8 cellular contexts compared by ENCODE assay signal in the genomic region with DNA sequence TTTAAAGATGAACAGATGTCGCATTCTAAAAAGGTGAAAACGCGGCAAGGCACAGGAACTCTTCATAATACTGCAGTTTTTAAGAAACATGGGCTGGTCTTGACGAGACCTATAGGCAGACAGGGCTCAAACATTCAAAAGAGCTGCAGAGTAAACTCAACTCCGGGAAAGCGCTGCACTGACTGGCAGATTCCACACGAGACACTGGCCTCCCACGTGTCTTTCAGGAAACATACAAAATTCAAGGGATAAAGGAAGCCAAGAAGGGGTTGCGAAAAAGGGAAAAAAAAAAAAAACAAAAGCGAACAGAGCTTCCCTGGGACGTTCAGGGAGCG. TPM values are rescaled to one million over a fixed set of nuclear protein-coding genes. Genes with fewer than 3 reads are reported as not detected.
DNase-seq lines count a peak whose midpoint lies in the region; ATAC-seq, FAIRE-seq and TF ChIP-seq lines count a peak whose summit lies in the region.

No MANE protein-coding gene starts in this region.

- no TSS peak for BruUV-seq in GM12878 (replicated peaks; lab: Mats Ljungman, UMichigan)

- intact Hi-C loops in GM12878 (cut with micrococcal nuclease; ENCODE audit: unreplicated experiment), result loop anchor here (1.0 to 2.0 kb wide), 3 partner anchors 79 to 191 kb away; no protein-coding TSS in a partner anchor

- SMC1A ChIA-PET in GM12878 (lab: Charles Lee; ENCODE audit: uncharacterized antibody, unreplicated experiment), result interaction anchor here (0.6 to 2.1 kb wide), 19 partner anchors 10 to 308 kb away, joined by 3 to 10 read pairs (median 4); no protein-coding TSS in a partner anchor

- POLR2A ChIA-PET in GM12878 (lab: Charles Lee), result interaction anchor here (0.6 to 3.9 kb wide), 13 partner anchors 23 to 205 kb away, joined by 3 to 36 read pairs (median 4); partner anchors contain the start of gene NEMF

- WGBS in GM12878 (ENCODE audit: insufficient coverage, insufficient replicate concordance, low lambda C conversion rate, missing lambda C conversion rate), result under 1% methylated on average over 9 of the region's 12 CpGs

- H3K9ac ChIP-seq in GM12878 (ENCODE audit: control insufficient read depth, insufficient read depth, low read length), result peak overlapping the region; percentile 100

- DNase-seq in G401 (ENCODE audit: low spot score) (peak; percentile 76), LHCN-M2 (ENCODE audit: low read depth) (peak; percentile 82), SHP77 treated with DMSO at 0.1 percent for 48 hours (lab: John Stamatoyannopoulos, UW) (peak; percentile 80), GM12878 (ENCODE audit: low read depth, low spot score) (peak; percentile 60), hippocampal formation (lab: John Stamatoyannopoulos, UW) (peak; percentile 68 to 71), renal cortical epithelial cell (ENCODE audit: low read depth) (peak; percentile 80)

- peak; percentile 25 for ATAC-seq in GM21737 (IDR thresholded peaks at IDR 0.05; ENCODE audit: unreplicated experiment)
- peak; percentile 63 for ATAC-seq in GM12878
- ATAC-seq in HG03139 (IDR thresholded peaks at IDR 0.05; ENCODE audit: unreplicated experiment), result no peak

- CTCF ChIA-PET in GM12878 (lab: Yijun Ruan, JAX), result interaction anchor here (0.6 to 3.7 kb wide), 17 partner anchors 10 to 212 kb away, joined by 3 to 19 read pairs (median 4); partner anchors contain the start of gene NEMF

- no peaks in the 10 kb centered on the region for H3K27me3 ChIP-seq in GM12878 (replicated peaks in 1 of 2; ENCODE audit: control insufficient read depth in 2 of 2, insufficient read depth in 2 of 2, low read length in 1 of 2)

- no peak for TF ChIP-seq CTCF in GM12878 (IDR thresholded peaks at IDR 0.05 in 2 of 3, conservative IDR thresholded peaks at IDR 0.05 in 1 of 3; ENCODE audit: control insufficient read depth in 2 of 3, extremely low read depth in 1 of 3, insufficient read depth in 1 of 3, low read depth in 3 of 3, low read length in 3 of 3)

- H2AFZ ChIP-seq in GM12878 (ENCODE audit: control insufficient read depth, low read depth, low read length), result peak overlapping the region; percentile 70

- TF ChIP-seq POLR2A in GM12878 (IDR thresholded peaks at IDR 0.05; ENCODE audit: low read depth, low read length), result no peak

- H4K20me1 ChIP-seq in GM12878 (ENCODE audit: control insufficient read depth, insufficient read depth), result no peaks in the 10 kb centered on the region

- FAIRE-seq in GM12878 (lab: Jason Lieb, UNC), result peak; percentile 35

- 0 out of 2 replicates have a peak, but pooled peaks have one; percentile 5 for TF ChIP-seq RAD21 in GM12878 (IDR thresholded peaks at IDR 0.05; ENCODE audit: insufficient read depth, low read depth, low read length)

- peaks cover 5% of the 10 kb centered on the region for H3K4me1 ChIP-seq in GM12878 (ENCODE audit: control insufficient read depth, insufficient read depth, low read length)

- H3K4me3 ChIP-seq in GM12878, result peak overlapping the region; percentile 97

- in situ Hi-C loops in G401 (cut with HindIII; ENCODE audit: low sequenced_read_pairs), result no loop called here
- in situ Hi-C loops in GM12878 (cut with MboI), result no loop called here

- H3K79me2 ChIP-seq in GM12878 (ENCODE audit: control insufficient read depth, insufficient read depth, low read length), result peaks cover 55% of the 10 kb centered on the region

- 0 out of 4 replicates have a peak, but pooled peaks of 1 of the 2 experiments have one; percentile 51 for TF ChIP-seq EP300 in GM12878 (IDR thresholded peaks at IDR 0.05; ENCODE audit: borderline replicate concordance in 1 of 2, control insufficient read depth in 1 of 2, low read depth in 2 of 2, low read length in 2 of 2)

- H3K36me3 ChIP-seq in GM12878 (ENCODE audit: control insufficient read depth in 2 of 2, insufficient read depth in 2 of 2, low read length in 1 of 2), result no peaks in the 10 kb centered on the region; a peak in 1 of 4 replicates

- H3K9me3 ChIP-seq in GM12878 (replicated peaks; ENCODE audit: control insufficient read depth, insufficient read depth, low read length), result no peaks in the 10 kb centered on the region

- peak overlapping the region; percentile 100 for H3K27ac ChIP-seq in GM12878 (ENCODE audit: control insufficient read depth, insufficient read depth)

- RAD21 ChIA-PET in GM12878 (lab: Charles Lee; ENCODE audit: unreplicated experiment), result interaction anchor here (0.9 to 2.6 kb wide), 18 partner anchors 13 to 209 kb away, joined by 3 to 26 read pairs (median 4); partner anchors contain the start of gene NEMF

- H3K4me2 ChIP-seq in GM12878 (ENCODE audit: control insufficient read depth, insufficient read depth), result peak overlapping the region; percentile 83

TF ChIP-seq in GM12878, 131 proteins besides CTCF, POLR2A, EP300 and RAD21 (continues in another document):
- TF ChIP-seq ATF7 (IDR thresholded peaks at IDR 0.05; ENCODE audit: low read depth) (no peak), SP1 (IDR thresholded peaks at IDR 0.05; ENCODE audit: low read depth, low read length) (no peak), NR2C1 (IDR thresholded peaks at IDR 0.05) (no peak), SREBF2 (IDR thresholded peaks at IDR 0.05; ENCODE audit: low read length) (no peak), IRF3 (IDR thresholded peaks at IDR 0.05) (peak; percentile 38; the same call in 1 of the 2 replicates), RB1 (IDR thresholded peaks at IDR 0.05; ENCODE audit: borderline replicate concordance) (no peak), STAT1 (conservative IDR thresholded peaks at IDR 0.05) (no peak), ATF3 (IDR thresholded peaks at IDR 0.05; ENCODE audit: borderline replicate concordance, extremely low read depth, low read depth, low read length) (no peak), SMC3 (IDR thresholded peaks at IDR 0.05; ENCODE audit: borderline replicate concordance, low read length) (0 out of 2 replicates have a peak, but pooled peaks have one; percentile 3), KDM1A (IDR thresholded peaks at IDR 0.05; ENCODE audit: borderline replicate concordance) (no peak), GABPA (IDR thresholded peaks at IDR 0.05; ENCODE audit: low read depth) (no peak), ZNF274 (IDR thresholded peaks at IDR 0.05; ENCODE audit: insufficient read depth, insufficient read length) (no peak), KLF5 (IDR thresholded peaks at IDR 0.05; ENCODE audit: partially characterized antibody) (no peak)

RNA-seq across cellular contexts. Expression of gene ARF6, which starts 0.6 kb away (rescaled TPM):
- 40.2 and 48.0 TPM in 2 replicates for total RNA-seq in G401 (2014; rRNA removed; shearing (Covaris generic))
- total RNA-seq in LHCN-M2 (2014; rRNA removed), result 67.7 and 73.2 TPM in 2 replicates
- polyA plus RNA-seq in LHCN-M2 (2012), result 42.5 TPM
- total RNA-seq in GM12878 (2013; cell fraction: nucleolus; rRNA removed), result 27.7 and 30.1 TPM in 2 replicates
- 64.5 and 66.1 TPM in 2 replicates for total RNA-seq in GM12878 (2014; rRNA removed)
- 49.8 and 50.0 TPM in 2 replicates for total RNA-seq in GM12878 (2014; rRNA removed; fragmentation: Illumina TruSeq; extraction: Trizol)
- total RNA-seq in GM12878 (2021), result 91.3 and 94.2 TPM in 2 replicates
- 27.1 TPM for polyA plus RNA-seq in GM12878 (2011; ENCODE audit: low read depth)
- 47.8 and 52.2 TPM in 2 replicates for polyA plus RNA-seq in GM12878 (2011; rRNA removed)
- 32.4 and 36.0 TPM in 2 replicates for polyA plus RNA-seq in GM12878 (2011; cell fraction: cytosol; rRNA removed)
- polyA plus RNA-seq in GM12878 (2011; cell fraction: nucleus; rRNA removed), result 27.7 and 42.9 TPM in 2 replicates
- 57.0 and 69.3 TPM in 2 replicates for polyA plus RNA-seq in GM12878 (2012)
- 74.8 and 82.5 TPM in 2 replicates for polyA plus RNA-seq in GM12878 (2014; fragmentation: Illumina TruSeq; extraction: Trizol)
- polyA plus RNA-seq in GM12878 (2014; fragmentation: Nextera tagmentation; extraction: Ambion mirVana), result 10 to 100 TPM; 46.8 to 86.6 TPM
- 69.1 and 73.0 TPM in 2 replicates for polyA plus RNA-seq in GM12878 (2014; rRNA removed)
- polyA plus RNA-seq in GM12878 (2016; fragmentation: Nextera tagmentation; extraction: Ambion mirVana), result 100 to 1,000 TPM; 125 to 128 TPM
- polyA minus RNA-seq in GM12878 (2011; rRNA and poly(A)+ RNA removed), result 35.5 and 38.3 TPM in 2 replicates
- polyA minus RNA-seq in GM12878 (2011; cell fraction: cytosol; rRNA and poly(A)+ RNA removed), result 16.7 and 23.6 TPM in 2 replicates
- polyA minus RNA-seq in GM12878 (2011; cell fraction: nucleus; rRNA and poly(A)+ RNA removed), result 20.7 and 36.2 TPM in 2 replicates
- total RNA-seq in renal cortical epithelial cell, result 103 and 113 TPM in 2 replicates

RNA-seq across cellular contexts. Expression of gene NEMF, which starts 39.7 kb away (rescaled TPM):
- total RNA-seq in G401 (2014; rRNA removed; shearing (Covaris generic)), result 31.1 and 61.2 TPM in 2 replicates
- total RNA-seq in LHCN-M2 (2014; rRNA removed) (37.3 and 49.0 TPM in 2 replicates), GM12878 (2014; rRNA removed) (46.7 and 58.0 TPM in 2 replicates), GM12878 (2014; rRNA removed; fragmentation: Illumina TruSeq; extraction: Trizol) (80.1 and 87.2 TPM in 2 replicates), GM12878 (2021) (47.7 and 49.4 TPM in 2 replicates), renal cortical epithelial cell (27.8 and 117 TPM in 2 replicates)
- polyA plus RNA-seq in LHCN-M2 (2012), result 14.0 TPM
- 415 and 438 TPM in 2 replicates for total RNA-seq in GM12878 (2013; cell fraction: nucleolus; rRNA removed)
- polyA plus RNA-seq in GM12878 (2011; ENCODE audit: low read depth), result 15.2 TPM
- polyA plus RNA-seq in GM12878 (2011; rRNA removed) (60.2 and 86.4 TPM in 2 replicates), GM12878 (2014; fragmentation: Illumina TruSeq; extraction: Trizol) (73.9 and 93.3 TPM in 2 replicates), GM12878 (2014; fragmentation: Nextera tagmentation; extraction: Ambion mirVana) (10 to 100 TPM; 36.8 to 62.6 TPM), GM12878 (2014; rRNA removed) (28.6 and 31.5 TPM in 2 replicates), GM12878 (2016; fragmentation: Nextera tagmentation; extraction: Ambion mirVana) (10 to 100 TPM; 62.0 to 72.5 TPM)
- polyA plus RNA-seq in GM12878 (2011; cell fraction: cytosol; rRNA removed), result 12.5 and 20.0 TPM in 2 replicates
- polyA plus RNA-seq in GM12878 (2011; cell fraction: nucleus; rRNA removed), result 81.1 and 95.0 TPM in 2 replicates
- polyA plus RNA-seq in GM12878 (2012), result 33.0 and 33.7 TPM in 2 replicates
- 76.8 and 95.8 TPM in 2 replicates for polyA minus RNA-seq in GM12878 (2011; rRNA and poly(A)+ RNA removed)
- 18.6 and 21.8 TPM in 2 replicates for polyA minus RNA-seq in GM12878 (2011; cell fraction: cytosol; rRNA and poly(A)+ RNA removed)
- 72.4 and 134 TPM in 2 replicates for polyA minus RNA-seq in GM12878 (2011; cell fraction: nucleus; rRNA and poly(A)+ RNA removed)
